ENCODE assay signal across 8 cellular contexts in the genomic region with DNA sequence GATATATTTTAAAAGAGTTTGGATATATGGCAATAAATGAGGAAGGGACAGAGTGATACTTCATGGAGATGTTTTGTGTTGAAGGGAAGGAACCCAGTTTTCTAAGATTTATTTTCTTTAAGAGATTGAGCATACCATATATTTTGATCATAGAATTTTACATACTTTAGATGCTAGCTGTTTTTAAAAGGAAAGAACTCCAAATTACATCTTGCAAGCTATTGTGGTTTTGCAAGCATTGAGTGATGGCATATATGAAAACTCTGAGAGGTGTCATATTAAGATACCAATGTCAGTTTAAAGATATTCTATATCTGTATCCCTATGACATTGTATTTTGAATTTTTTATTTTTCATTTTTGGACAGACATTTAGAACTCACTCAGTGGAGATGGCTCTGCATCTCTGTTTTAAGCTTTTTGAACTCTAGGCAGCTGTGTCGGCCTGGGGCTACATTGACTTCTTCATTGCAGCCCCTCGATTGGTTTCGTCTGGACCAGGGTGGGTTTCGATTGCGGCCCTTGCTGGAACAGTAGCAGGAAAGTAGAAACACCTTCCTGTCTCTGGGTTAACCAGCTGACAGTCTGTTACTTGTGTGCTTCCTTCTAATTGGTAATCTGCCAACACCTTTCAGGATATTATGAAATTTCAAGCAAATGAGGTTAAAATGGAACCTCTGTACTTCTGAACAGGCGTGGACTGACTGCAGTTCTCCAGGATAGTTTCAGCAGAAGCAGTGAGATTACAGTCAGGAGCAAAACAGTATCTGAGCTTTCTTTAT. TPM values are rescaled to one million over a fixed set of nuclear protein-coding genes. Genes with fewer than 3 reads are reported as not detected.
A peak's percentile ranks its signal among the peaks of the same experiment; 100 is the strongest.
DNase-seq lines count a peak whose midpoint lies in the region; ATAC-seq, FAIRE-seq and TF ChIP-seq lines count a peak whose summit lies in the region.

No MANE protein-coding gene starts in this region.

- H3K9me3 Mint-ChIP-seq in Caco-2 (ENCODE audit: unreplicated experiment) = no peaks in the 10 kb centered on the region

- H3K27me3 ChIP-seq in body of pancreas (no peaks in the 10 kb centered on the region), pancreas (no peaks in the 10 kb centered on the region), Caco-2 (replicated peaks; ENCODE audit: control insufficient read depth, insufficient read depth, low read length) (no peaks in the 10 kb centered on the region)

- no peak for TF ChIP-seq CTCF in body of pancreas (IDR thresholded peaks at IDR 0.05)
- no peak for TF ChIP-seq CTCF in pancreas (IDR thresholded peaks at IDR 0.05)
- TF ChIP-seq CTCF in Caco-2 (IDR thresholded peaks at IDR 0.05; ENCODE audit: insufficient read depth in 1 of 2, low read depth in 1 of 2, low read length in 1 of 2, severe bottlenecking in 1 of 2, unreplicated experiment in 1 of 2) = no peak

- POLR2A ChIA-PET in Caco-2 (lab: Charles Lee) = no interaction called here

- intact Hi-C loops in body of pancreas (cut with DNase I) = loop anchor here (10.0 kb wide), 1 partner anchor 52 kb away; no protein-coding TSS in a partner anchor
- intact Hi-C loops in pancreas (cut with DNase I) = no loop called here
- intact Hi-C loops in Caco-2 (cut with micrococcal nuclease; ENCODE audit: unreplicated experiment) = no loop called here

- H3K4me1 ChIP-seq in body of pancreas = peaks cover 92% of the 10 kb centered on the region
- peaks cover 42 to 67% (median 64%) of the 10 kb centered on the region in 3 donors for H3K4me1 ChIP-seq in pancreas
- H3K4me1 ChIP-seq in Caco-2 = no peaks in the 10 kb centered on the region

- 60 to 77% methylated on average over 6 of the region's 6 CpGs for WGBS in body of pancreas, 2 donors
- 69 to 75% methylated on average over 6 of the region's 6 CpGs for WGBS in pancreas, 2 donors

- H3K27me3 Mint-ChIP-seq in Caco-2 (ENCODE audit: insufficient read depth, unreplicated experiment) = no peaks in the 10 kb centered on the region

- peaks cover 28% of the 10 kb centered on the region for H3K4me1 Mint-ChIP-seq in Caco-2 (ENCODE audit: low read depth, unreplicated experiment)

- TF ChIP-seq POLR2A in body of pancreas (IDR thresholded peaks at IDR 0.05) = no peak

- DNase-seq in Kasumi-1 (lab: John Stamatoyannopoulos, UW) (peak; percentile 67 to 85), body of pancreas (no peak), pancreas (no peak), Caco-2 (no peak), urothelium cell line (ENCODE audit: low spot score) (no peak)

- no peaks in the 10 kb centered on the region for H3K36me3 ChIP-seq in body of pancreas (replicated peaks in 1 of 2; ENCODE audit: insufficient read depth in 1 of 2, low read depth in 2 of 2)
- no peaks in the 10 kb centered on the region for H3K36me3 ChIP-seq in pancreas
- H3K36me3 ChIP-seq in Caco-2 (ENCODE audit: control insufficient read depth, insufficient read depth, low read length) = no peaks in the 10 kb centered on the region; the same call in 1 of the 2 replicates

- no TSS peak for BruUV-seq in Caco-2 (replicated peaks; lab: Mats Ljungman, UMichigan)

- peak overlapping the region; percentile 23 to 88 (median 80) for H3K27ac ChIP-seq in body of pancreas
- H3K27ac ChIP-seq in pancreas = peak overlapping the region in 3 of 4 donors; percentile 57 to 91 (median 69)

- CTCF ChIA-PET in Caco-2 (lab: Charles Lee) = no interaction called here

- no peaks in the 10 kb centered on the region for H3K9me3 ChIP-seq in body of pancreas
- H3K9me3 ChIP-seq in pancreas = no peaks in the 10 kb centered on the region
- H3K9me3 ChIP-seq in Caco-2 = no peaks in the 10 kb centered on the region

- H3K4me3 Mint-ChIP-seq in Caco-2 (ENCODE audit: unreplicated experiment) = no peak overlapping the region

- no peak overlapping the region for H3K4me3 ChIP-seq in body of pancreas
- H3K4me3 ChIP-seq in pancreas = no peak overlapping the region
- H3K4me3 ChIP-seq in Caco-2 (ENCODE audit: low read depth, low read length) = no peak overlapping the region

- ATAC-seq in GM18870 (IDR thresholded peaks at IDR 0.05; ENCODE audit: unreplicated experiment) = peak; percentile 18
- ATAC-seq in body of pancreas = no peak
- peak in 2 of 4 donors; percentile 15 to 23 for ATAC-seq in pancreas
- no peak for ATAC-seq in GM21360 (IDR thresholded peaks at IDR 0.05; ENCODE audit: unreplicated experiment)
- no peak for ATAC-seq in HG02798 (IDR thresholded peaks at IDR 0.05; ENCODE audit: poor library complexity, unreplicated experiment)

- no peak overlapping the region for H3K27ac Mint-ChIP-seq in Caco-2 (ENCODE audit: unreplicated experiment)

- FAIRE-seq in pancreas (lab: Jason Lieb, UNC) (no peak), urothelium cell line (lab: Jason Lieb, UNC) (no peak)

- no peaks in the 10 kb centered on the region for H3K36me3 Mint-ChIP-seq in Caco-2 (ENCODE audit: insufficient read depth, unreplicated experiment)

RNA-seq across cellular contexts. Expression of gene IGF2R, which starts 14.0 kb away (rescaled TPM):
- total RNA-seq in body of pancreas = 10 to 100 TPM; 50.8 TPM
- total RNA-seq in pancreas = 10 to 100 TPM; 27.5 to 54.0 (median 37.7) TPM
- polyA plus RNA-seq in pancreas = 10 to 100 TPM; 11.0 to 14.5 TPM
- total RNA-seq in Caco-2 (2022) = 91.1 and 92.2 TPM in 2 replicates

Comparison
In these comparisons a context has a peak if more than half of its experiments do, and no peak if none do; other contexts are left out.
1. DNase-seq: peak in Kasumi-1 (2 of 2); none in body of pancreas (0 of 4), pancreas (0 of 6), Caco-2 (0 of 2) and urothelium cell line (single experiment).